Comparison of ENCODE assay signal across 8 cellular contexts in genomic region chr14:102316048-102316745, GRCh38. TPM values are rescaled to one million over a fixed set of nuclear protein-coding genes. Genes with fewer than 3 reads are reported as not detected.
DNase-seq lines count a peak whose midpoint lies in the region; ATAC-seq, FAIRE-seq and TF ChIP-seq lines count a peak whose summit lies in the region.

No MANE protein-coding gene starts in this region.

- peaks cover 51% of the 10 kb centered on the region for H3K4me1 Mint-ChIP-seq in activated CD4-positive, alpha-beta T cell treated with anti-CD3 and anti-CD28 coated beads, Interleukin-2, amount 10 ng/mL, durations not matched to agents 24 days and 14 days

- POLR2A ChIA-PET in GM10248 (lab: Yijun Ruan, JAX) = interaction anchor here (1.3 kb wide), 1 partner anchor 11 kb away, joined by 7 read pairs; the partner anchor contains the start of gene MOK

- H3K4me3 ChIP-seq in MG63 = peak overlapping the region; percentile 29
- peak overlapping the region; percentile 70 for H3K4me3 ChIP-seq in psoas muscle

- peaks cover 33% of the 10 kb centered on the region for H3K4me1 ChIP-seq in psoas muscle

- 18 to 25% (median 21%) methylated on average over 14 of the region's 14 CpGs for WGBS in psoas muscle, 3 donors

- peak; percentile 89 for DNase-seq in DMS79 treated with DMSO at 0.1 percent for 48 hours (lab: John Stamatoyannopoulos, UW)
- peak; percentile 48 for DNase-seq in MG63
- DNase-seq in activated CD4-positive, alpha-beta T cell treated with anti-CD3 and anti-CD28 coated beads, Interleukin-2, amount 10 ng/mL, durations not matched to agents 24 days and 14 days = peak; percentile 81
- DNase-seq in fibroblast of peridontal ligament (ENCODE audit: extremely low read depth) = peak; percentile 76
- DNase-seq in psoas muscle = no peak
- no peak for DNase-seq in mesenteric fat pad (ENCODE audit: low spot score)
- no peak for DNase-seq in GM10248 (ENCODE audit: extremely low spot score)
- no peak for DNase-seq in frontal cortex (ENCODE audit: low spot score in 2 of 2)

- intact Hi-C loops in activated CD4-positive, alpha-beta T cell treated with anti-CD3 and anti-CD28 coated beads, Interleukin-2, amount 10 ng/mL, durations not matched to agents 24 days and 14 days (cut with micrococcal nuclease) = loop anchor here (1.0 to 10.0 kb wide), 10 partner anchors 46 to 1019 kb away; partner anchors contain the start of genes CINP, EIF5, PPP2R5C and RCOR1
- intact Hi-C loops in psoas muscle (cut with DNase I) = loop anchor here (5.0 to 10.0 kb wide), 2 partner anchors 229 to 351 kb away; partner anchors contain the start of genes DYNC1H1 (in 2 of the 2) and HSP90AA1 (in 1 of the 2)

- no peak for ATAC-seq in psoas muscle

- H3K36me3 ChIP-seq in MG63 = no peaks in the 10 kb centered on the region; the same call in 1 of the 2 replicates
- no peaks in the 10 kb centered on the region for H3K36me3 ChIP-seq in psoas muscle (ENCODE audit: insufficient read depth in 1 of 2, low read depth in 1 of 2)

- peak overlapping the region; percentile 97 for H3K27ac Mint-ChIP-seq in activated CD4-positive, alpha-beta T cell treated with anti-CD3 and anti-CD28 coated beads, Interleukin-2, amount 10 ng/mL, durations not matched to agents 24 days and 14 days

- H3K9me3 ChIP-seq in MG63 (no peaks in the 10 kb centered on the region), psoas muscle (no peaks in the 10 kb centered on the region)

- H3K27me3 ChIP-seq in MG63 (no peaks in the 10 kb centered on the region), psoas muscle (ENCODE audit: insufficient read depth in 3 of 3, low read length in 2 of 3) (no peaks in the 10 kb centered on the region)

- peaks cover 2% of the 10 kb centered on the region for H3K27me3 Mint-ChIP-seq in activated CD4-positive, alpha-beta T cell treated with anti-CD3 and anti-CD28 coated beads, Interleukin-2, amount 10 ng/mL, durations not matched to agents 24 days and 14 days

- H3K27ac ChIP-seq in psoas muscle = peak overlapping the region; percentile 99

- H3K9me3 Mint-ChIP-seq in activated CD4-positive, alpha-beta T cell treated with anti-CD3 and anti-CD28 coated beads, Interleukin-2, amount 10 ng/mL, durations not matched to agents 24 days and 14 days = no peaks in the 10 kb centered on the region

- no peaks in the 10 kb centered on the region for H3K36me3 Mint-ChIP-seq in activated CD4-positive, alpha-beta T cell treated with anti-CD3 and anti-CD28 coated beads, Interleukin-2, amount 10 ng/mL, durations not matched to agents 24 days and 14 days (ENCODE audit: low read depth)

- H3K4me3 Mint-ChIP-seq in activated CD4-positive, alpha-beta T cell treated with anti-CD3 and anti-CD28 coated beads, Interleukin-2, amount 10 ng/mL, durations not matched to agents 24 days and 14 days = peak overlapping the region; percentile 99

- FAIRE-seq in frontal cortex (lab: Jason Lieb, UNC) = no peak

- TF ChIP-seq CTCF in psoas muscle (IDR thresholded peaks at IDR 0.05) (no peak), GM10248 (IDR thresholded peaks at IDR 0.05; ENCODE audit: control extremely low read depth, extremely low read depth, low read depth, missing control alignments) (no peak)

- CTCF ChIA-PET in GM10248 (lab: Yijun Ruan, JAX) = interaction anchor here (0.7 to 3.7 kb wide), 23 partner anchors 7 to 609 kb away, joined by 3 to 37 read pairs (median 5); partner anchors contain the start of gene MOK

RNA-seq across cellular contexts. Expression of gene ZNF839, which starts 3.3 kb away (rescaled TPM):
- total RNA-seq in MG63 (2014; rRNA removed; shearing (Covaris generic); ENCODE audit: low replicate concordance) = 4.4 and 4.8 TPM in 2 replicates
- total RNA-seq in activated CD4-positive, alpha-beta T cell treated with anti-CD3 and anti-CD28 coated beads, Interleukin-2, amount 10 ng/mL, durations not matched to agents 24 days and 14 days = 18.3 and 20.9 TPM in 2 replicates
- total RNA-seq in psoas muscle (10 to 100 TPM in 3 of 4 donors, 1 to 10 TPM in 1; 8.5 to 18.2 (median 12.3) TPM), mesenteric fat pad (7.4 TPM), frontal cortex (12.6 TPM)
- polyA plus RNA-seq in psoas muscle = 1 to 10 TPM; 4.6 to 10.0 (median 7.2) TPM

RNA-seq across cellular contexts. Expression of gene MOK, which starts 11.2 kb away (rescaled TPM):
- 17.6 and 23.0 TPM in 2 replicates for total RNA-seq in MG63 (2014; rRNA removed; shearing (Covaris generic); ENCODE audit: low replicate concordance)
- 6.9 and 7.6 TPM in 2 replicates for total RNA-seq in activated CD4-positive, alpha-beta T cell treated with anti-CD3 and anti-CD28 coated beads, Interleukin-2, amount 10 ng/mL, durations not matched to agents 24 days and 14 days
- total RNA-seq in psoas muscle (1 to 10 TPM; 1.8 to 3.4 (median 2.1) TPM), mesenteric fat pad (13.9 TPM), frontal cortex (26.5 TPM)
- 10 to 100 TPM in 1 of 3 donors, 1 to 10 TPM in 2; 3.4 to 11.1 (median 4.5) TPM for polyA plus RNA-seq in psoas muscle

RNA-seq across cellular contexts. Expression of gene CINP, which starts 46.5 kb away (rescaled TPM):
- total RNA-seq in MG63 (2014; rRNA removed; shearing (Covaris generic); ENCODE audit: low replicate concordance) = 57.7 and 68.8 TPM in 2 replicates
- total RNA-seq in activated CD4-positive, alpha-beta T cell treated with anti-CD3 and anti-CD28 coated beads, Interleukin-2, amount 10 ng/mL, durations not matched to agents 24 days and 14 days = 43.7 and 46.2 TPM in 2 replicates
- 10 to 100 TPM; 27.8 to 40.1 (median 32.5) TPM for total RNA-seq in psoas muscle
- 10 to 100 TPM; 22.5 to 42.4 (median 35.9) TPM for polyA plus RNA-seq in psoas muscle
- 34.1 TPM for total RNA-seq in mesenteric fat pad
- 24.9 TPM for total RNA-seq in frontal cortex

RNA-seq across cellular contexts. Expression of gene TECPR2, which starts 46.5 kb away (rescaled TPM):
- total RNA-seq in MG63 (2014; rRNA removed; shearing (Covaris generic); ENCODE audit: low replicate concordance) = 1.6 and 5.1 TPM in 2 replicates
- total RNA-seq in activated CD4-positive, alpha-beta T cell treated with anti-CD3 and anti-CD28 coated beads, Interleukin-2, amount 10 ng/mL, durations not matched to agents 24 days and 14 days = 6.4 and 7.4 TPM in 2 replicates
- total RNA-seq in psoas muscle (10 to 100 TPM; 12.9 to 22.5 (median 18.4) TPM), mesenteric fat pad (29.5 TPM), frontal cortex (8.6 TPM)
- 10 to 100 TPM in 1 of 3 donors, 1 to 10 TPM in 2; 5.7 to 19.9 (median 5.9) TPM for polyA plus RNA-seq in psoas muscle

Comparison
In these comparisons a context has a peak if more than half of its experiments do, and no peak if none do; other contexts are left out.
1. DNase-seq: peak in DMS79 treated with DMSO at 0.1 percent for 48 hours (single experiment), MG63 (single experiment), activated CD4-positive, alpha-beta T cell treated with anti-CD3 and anti-CD28 coated beads, Interleukin-2, amount 10 ng/mL, durations not matched to agents 24 days and 14 days (single experiment) and fibroblast of peridontal ligament (single experiment); none in psoas muscle (0 of 2), mesenteric fat pad (single experiment), GM10248 (single experiment) and frontal cortex (0 of 2).